In genomic region chr4:38306482-38307071, GRCh38 we compare ENCODE assay signal across 10 cellular contexts.
DNase-seq lines count a peak whose midpoint lies in the region; ATAC-seq and TF ChIP-seq lines count a peak whose summit lies in the region.
"Had no signal": no experiment of that assay in that cellular context is flagged by ENCODE, and none has a peak within 500 bp of the region (broad histone marks: within the 10 kb centered on the region; RNA-seq: fewer than 3 reads in every experiment).

No MANE protein-coding gene starts in this region.

- intact Hi-C loops in right lobe of liver (cut with DNase I) = no loop called here

- no peaks in the 10 kb centered on the region for H3K36me3 ChIP-seq in right lobe of liver

- H3K9me3 ChIP-seq in right lobe of liver = no peaks in the 10 kb centered on the region

- whole genome bisulfite sequencing in right lobe of liver (ENCODE audit: insufficient coverage, low coverage, low lambda C conversion rate, missing lambda C conversion rate) = 36% methylated on average over 3 of the region's 3 CpGs

- no peaks in the 10 kb centered on the region for H3K27me3 ChIP-seq in right lobe of liver

- H3K27ac ChIP-seq in right lobe of liver = no peak overlapping the region

- no peak for TF ChIP-seq POLR2A in right lobe of liver (IDR thresholded peaks at IDR 0.05)

- DNase-seq in germinal center (ENCODE audit: low spot score) = peak; percentile 34
- no peak for DNase-seq in central memory CD4-positive, alpha-beta T cell
- no peak for DNase-seq in NCI-H345 (lab: John Stamatoyannopoulos, UW)
- no peak for DNase-seq in NCI-H1930 (lab: John Stamatoyannopoulos, UW)
- DNase-seq in right lobe of liver = no peak
- DNase-seq: cerebellar nuclear complex had no signal

- no peak for TF ChIP-seq CTCF in right lobe of liver (IDR thresholded peaks at IDR 0.05)

- H3K4me1 ChIP-seq in right lobe of liver = no peaks in the 10 kb centered on the region

- peak; percentile 49 for ATAC-seq in GM18519 (IDR thresholded peaks at IDR 0.05; ENCODE audit: low FRiP score, unreplicated experiment)
- peak; percentile 57 for ATAC-seq in GM21515 (IDR thresholded peaks at IDR 0.05; ENCODE audit: unreplicated experiment)
- peak; percentile 51 for ATAC-seq in HG03460 (IDR thresholded peaks at IDR 0.05; ENCODE audit: unreplicated experiment)
- ATAC-seq in right lobe of liver = no peak
- ATAC-seq: Right ventricle myocardium inferior had no signal

- no peak overlapping the region for H3K4me3 ChIP-seq in right lobe of liver

Comparison
In these comparisons a context has a peak if more than half of its experiments do, and no peak if none do; other contexts are left out.
1. ATAC-seq: peak in GM18519 (single experiment), GM21515 (single experiment) and HG03460 (single experiment); none in right lobe of liver (0 of 4).